In genomic region chrX:38610839-38611238, GRCh38 we compare ENCODE assay signal across 25 cellular contexts. TPM values are rescaled to one million over a fixed set of nuclear protein-coding genes. Genes with fewer than 3 reads are reported as not detected.
"Had no signal": no experiment of that assay in that cellular context is flagged by ENCODE, and none has a peak within 500 bp of the region (broad histone marks: within the 10 kb centered on the region; RNA-seq: fewer than 3 reads in every experiment).

No MANE protein-coding gene starts in this region.

- H3K4me3 Mint-ChIP-seq: effector memory CD8-positive, alpha-beta T cell; memory B cell; naive B cell; natural killer cell treated with Interleukin-12 subunit alpha and Interleukin-12 subunit beta and Interleukin-15 and Interleukin-18, amount 100 ng/mL, for 72 hours; neural crest cell; stimulated activated naive B cell treated with anti-CD40 and anti-IgM and Interleukin-4, amounts not matched to agents 10 μg/mL and 1 μg/mL and 100 μg/mL, for 72 hours; stimulated activated naive CD8-positive, alpha-beta T cell treated with anti-CD3 and anti-CD28 coated beads, Interleukin-15, Interleukin-2, amounts not matched to agents 100 ng/mL and 50 ng/mL, for 24 hours had no signal

- H3K4me1 Mint-ChIP-seq: memory B cell, neural crest cell had no signal

- DNase-seq: cortex of kidney; effector memory CD8-positive, alpha-beta T cell; erythroblast; esophagus squamous epithelium; foreskin melanocyte; kidney; naive B cell; pancreas; right lobe of liver; small intestine; stimulated activated CD4-positive, alpha-beta T cell treated with anti-CD3 and anti-CD28 coated beads, Interleukin-15, amount 100 ng/mL, for 24 hours; stimulated activated CD4-positive, alpha-beta T cell treated with anti-CD3 and anti-CD28 coated beads, Interleukin-2, amount 100 ng/mL, for 48 hours; stimulated activated naive B cell treated with anti-CD40 and anti-IgM and Interleukin-4, amounts not matched to agents 10 μg/mL and 1 μg/mL and 100 μg/mL, for 72 hours; upper lobe of right lung; uterus had no signal

- H3K9me3 Mint-ChIP-seq: effector memory CD8-positive, alpha-beta T cell; memory B cell; naive B cell; natural killer cell treated with Interleukin-12 subunit alpha and Interleukin-12 subunit beta and Interleukin-15 and Interleukin-18, amount 100 ng/mL, for 72 hours; stimulated activated naive B cell treated with anti-CD40 and anti-IgM and Interleukin-4, amounts not matched to agents 10 μg/mL and 1 μg/mL and 100 μg/mL, for 72 hours; stimulated activated naive CD8-positive, alpha-beta T cell treated with anti-CD3 and anti-CD28 coated beads, Interleukin-15, Interleukin-2, amounts not matched to agents 100 ng/mL and 50 ng/mL, for 24 hours had no signal

- H3K4me1 ChIP-seq: esophagus squamous epithelium, pancreas, right lobe of liver, tibial nerve, upper lobe of right lung, uterus had no signal

- ATAC-seq: effector memory CD8-positive, alpha-beta T cell; left lobe of liver; natural killer cell treated with Interleukin-12 subunit alpha and Interleukin-12 subunit beta and Interleukin-15 and Interleukin-18, amount 100 ng/mL, for 72 hours; right lobe of liver; stimulated activated naive B cell treated with anti-CD40 and anti-IgM and Interleukin-4, amounts not matched to agents 10 μg/mL and 1 μg/mL and 100 μg/mL, for 72 hours; upper lobe of right lung had no signal

- H3K27ac ChIP-seq: esophagus squamous epithelium, neutrophil, pancreas, right lobe of liver, thoracic aorta, tibial nerve, upper lobe of right lung, uterus had no signal

- H3K36me3 ChIP-seq: esophagus squamous epithelium, neutrophil, pancreas, right lobe of liver, thoracic aorta, tibial nerve, upper lobe of right lung, uterus had no signal

- H3K4me3 ChIP-seq: esophagus squamous epithelium, lung, pancreas, right lobe of liver, thoracic aorta, tibial nerve, upper lobe of right lung, uterus had no signal

- H3K27me3 ChIP-seq: esophagus squamous epithelium, right lobe of liver, upper lobe of right lung, uterus had no signal

- H3K27me3 Mint-ChIP-seq: stimulated activated naive CD8-positive, alpha-beta T cell treated with anti-CD3 and anti-CD28 coated beads, Interleukin-15, Interleukin-2, amounts not matched to agents 100 ng/mL and 50 ng/mL, for 24 hours had no signal

- H3K9me3 ChIP-seq: esophagus squamous epithelium, neutrophil, pancreas, right lobe of liver, thoracic aorta, tibial nerve, upper lobe of right lung, uterus had no signal

- H3K36me3 Mint-ChIP-seq: memory B cell; naive B cell; natural killer cell treated with Interleukin-12 subunit alpha and Interleukin-12 subunit beta and Interleukin-15 and Interleukin-18, amount 100 ng/mL, for 72 hours; stimulated activated naive B cell treated with anti-CD40 and anti-IgM and Interleukin-4, amounts not matched to agents 10 μg/mL and 1 μg/mL and 100 μg/mL, for 72 hours had no signal

- H3K27ac Mint-ChIP-seq: effector memory CD8-positive, alpha-beta T cell; memory B cell; naive B cell; natural killer cell treated with Interleukin-12 subunit alpha and Interleukin-12 subunit beta and Interleukin-15 and Interleukin-18, amount 100 ng/mL, for 72 hours; stimulated activated naive B cell treated with anti-CD40 and anti-IgM and Interleukin-4, amounts not matched to agents 10 μg/mL and 1 μg/mL and 100 μg/mL, for 72 hours; stimulated activated naive CD8-positive, alpha-beta T cell treated with anti-CD3 and anti-CD28 coated beads, Interleukin-15, Interleukin-2, amounts not matched to agents 100 ng/mL and 50 ng/mL, for 24 hours had no signal

RNA-seq across cellular contexts. Expression of gene TSPAN7, which starts 49.5 kb away (rescaled TPM):
- total RNA-seq: mononuclear cell; natural killer cell treated with Interleukin-12 subunit alpha and Interleukin-12 subunit beta and Interleukin-15 and Interleukin-18, amount 100 ng/mL, for 72 hours had no signal
